Comparison of ENCODE assay signal across 8 cellular contexts in genomic region chr14:32934891-32935633, GRCh38. TPM values are rescaled to one million over a fixed set of nuclear protein-coding genes. Genes with fewer than 3 reads are reported as not detected.
DNase-seq lines count a peak whose midpoint lies in the region; ATAC-seq and TF ChIP-seq lines count a peak whose summit lies in the region.

No MANE protein-coding gene starts in this region.

- H3K27ac ChIP-seq in BLaER1 (no peak overlapping the region), KMS-11 (no peak overlapping the region), esophagus (ENCODE audit: low read depth in 2 of 2, low read length in 1 of 2) (no peak overlapping the region), ovary (no peak overlapping the region)

- H3K27me3 ChIP-seq in BLaER1 (peaks cover 92% of the 10 kb centered on the region), KMS-11 (ENCODE audit: insufficient read depth, low read depth) (peaks cover 8% of the 10 kb centered on the region), esophagus (ENCODE audit: control insufficient read depth in 1 of 2, insufficient read depth in 2 of 2, low read length in 2 of 2) (peaks cover 5 to 15% of the 10 kb centered on the region in 2 donors), ovary (no peaks in the 10 kb centered on the region)

- no peak for TF ChIP-seq EP300 in ovary (IDR thresholded peaks at IDR 0.05)

- H3K36me3 ChIP-seq in BLaER1 (no peaks in the 10 kb centered on the region), KMS-11 (ENCODE audit: insufficient read depth) (no peaks in the 10 kb centered on the region), esophagus (ENCODE audit: control insufficient read depth in 2 of 2, insufficient read depth in 2 of 2, low read length in 1 of 2) (no peaks in the 10 kb centered on the region), ovary (no peaks in the 10 kb centered on the region)

- DNase-seq in ovary = peak in 3 of 5 donors; percentile 23 to 34 (median 28)
- DNase-seq in posterior vena cava (ENCODE audit: low spot score) = no peak

- 6 to 7% methylated on average over 39 of the region's 39 CpGs for WGBS in esophagus, 2 donors
- 4 to 9% (median 6%) methylated on average over 22 to 39 of the region's 39 CpGs for WGBS in ovary, 3 donors

- H3K4me3 ChIP-seq in BLaER1 (peak overlapping the region; percentile 49; the same call in 1 of the 2 replicates), KMS-11 (IDR thresholded peaks at IDR 0.05; ENCODE audit: insufficient read depth, low read depth, low read length) (no peak overlapping the region), esophagus (ENCODE audit: low read depth in 1 of 2, low read length in 2 of 2) (peak overlapping the region; percentile 9 to 42), ovary (peak overlapping the region; percentile 33)

- H4K20me1 ChIP-seq in BLaER1 (peaks cover 61% of the 10 kb centered on the region), KMS-11 (ENCODE audit: insufficient read depth) (no peaks in the 10 kb centered on the region)

- no peaks in the 10 kb centered on the region for H3K79me2 ChIP-seq in KMS-11 (ENCODE audit: insufficient read depth, low read depth)

- peak overlapping the region; percentile 67 for H3K4me2 ChIP-seq in BLaER1
- no peak overlapping the region for H3K4me2 ChIP-seq in KMS-11

- TF ChIP-seq POLR2A in ovary (IDR thresholded peaks at IDR 0.05) = no peak

- H3K4me1 ChIP-seq in BLaER1 (peaks cover 22% of the 10 kb centered on the region), KMS-11 (ENCODE audit: low read depth, poor library complexity, severe bottlenecking) (peaks cover 10% of the 10 kb centered on the region), esophagus (ENCODE audit: control insufficient read depth in 2 of 2, insufficient read depth in 2 of 2, low read length in 1 of 2) (peaks cover 3 to 7% of the 10 kb centered on the region in 2 donors), ovary (ENCODE audit: insufficient read depth) (peaks cover 8% of the 10 kb centered on the region)

- intact Hi-C loops in ovary (cut with DNase I) = loop anchor here in 1 of 4 donors (10.0 kb wide), 1 partner anchor 860 kb away; the partner anchor contains the start of gene ARHGAP5
- intact Hi-C loops in posterior vena cava (cut with DNase I) = no loop called here

- H2AFZ ChIP-seq in KMS-11 (ENCODE audit: low read depth) = 0 out of 2 replicates have a peak overlapping the region, but pooled peaks have one; percentile 22

- ATAC-seq in HG03571 (IDR thresholded peaks at IDR 0.05; ENCODE audit: unreplicated experiment) (no peak), HG03442 (IDR thresholded peaks at IDR 0.05; ENCODE audit: unreplicated experiment) (no peak), GM18861 (IDR thresholded peaks at IDR 0.05; ENCODE audit: unreplicated experiment) (no peak)

- H3K9me3 ChIP-seq in BLaER1 (peaks cover 10% of the 10 kb centered on the region), esophagus (ENCODE audit: control insufficient read depth in 2 of 2, insufficient read depth in 1 of 2, low read depth in 1 of 2, low read length in 1 of 2) (peaks cover 0 to 2% of the 10 kb centered on the region in 2 donors), ovary (no peaks in the 10 kb centered on the region)

- no peak overlapping the region for H3K9ac ChIP-seq in BLaER1
- no peak overlapping the region for H3K9ac ChIP-seq in KMS-11

- TF ChIP-seq CTCF in KMS-11 (conservative IDR thresholded peaks at IDR 0.05; ENCODE audit: low read depth, low read length) = no peak
- no peak for TF ChIP-seq CTCF in ovary (IDR thresholded peaks at IDR 0.05)

RNA-seq across cellular contexts. Expression of gene NPAS3, which starts 3.6 kb away (rescaled TPM):
- under 1 TPM; 0.08 to 0.13 TPM for polyA plus RNA-seq in esophagus
- total RNA-seq in ovary = 10 to 100 TPM in 5 of 7 donors, 1 to 10 TPM in 2; 3.7 to 15.4 (median 12.0) TPM
- polyA plus RNA-seq in ovary = 1 to 10 TPM; 1.9 to 2.8 TPM
- 1 to 10 TPM; 1.3 to 2.6 TPM for total RNA-seq in posterior vena cava
